In the genomic region with DNA sequence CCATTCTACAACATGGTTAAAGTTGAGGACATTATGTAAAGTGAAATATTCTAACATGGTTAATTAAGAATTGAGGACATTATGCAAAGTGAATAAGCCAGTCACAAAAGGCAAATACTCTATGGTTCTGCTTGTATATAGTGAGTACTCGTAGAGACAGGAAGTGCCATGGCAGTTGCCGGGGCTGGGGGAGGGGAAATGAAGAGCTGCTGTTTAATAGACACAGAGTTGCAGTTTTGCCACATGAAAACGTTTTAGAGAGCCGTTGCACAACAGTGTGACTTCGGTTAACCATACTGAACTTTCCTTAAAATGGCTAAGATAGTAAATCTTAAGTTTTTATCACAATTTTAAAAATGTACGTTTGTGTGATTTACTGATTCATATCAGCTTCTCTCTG, we compare ENCODE assay signal across 1 cellular context.
TF ChIP-seq lines count a peak whose summit lies in the region.

No MANE protein-coding gene starts in this region.

TF ChIP-seq in SK-N-SH treated with all-trans-retinoic acid at 6 μM for 48 hours, 23 proteins besides CTCF, POLR2A, EP300 and RAD21 (continued from another document):
- TF ChIP-seq, protein P1, sequence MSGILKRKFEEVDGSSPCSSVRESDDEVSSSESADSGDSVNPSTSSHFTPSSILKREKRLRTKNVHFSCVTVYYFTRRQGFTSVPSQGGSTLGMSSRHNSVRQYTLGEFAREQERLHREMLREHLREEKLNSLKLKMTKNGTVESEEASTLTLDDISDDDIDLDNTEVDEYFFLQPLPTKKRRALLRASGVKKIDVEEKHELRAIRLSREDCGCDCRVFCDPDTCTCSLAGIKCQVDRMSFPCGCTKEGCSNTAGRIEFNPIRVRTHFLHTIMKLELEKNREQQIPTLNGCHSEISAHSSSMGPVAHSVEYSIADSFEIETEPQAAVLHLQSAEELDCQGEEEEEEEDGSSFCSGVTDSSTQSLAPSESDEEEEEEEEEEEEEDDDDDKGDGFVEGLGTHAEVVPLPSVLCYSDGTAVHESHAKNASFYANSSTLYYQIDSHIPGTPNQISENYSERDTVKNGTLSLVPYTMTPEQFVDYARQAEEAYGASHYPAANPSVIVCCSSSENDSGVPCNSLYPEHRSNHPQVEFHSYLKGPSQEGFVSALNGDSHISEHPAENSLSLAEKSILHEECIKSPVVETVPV (CRISPR knock-in tag; IDR thresholded peaks at IDR 0.05): no peak
- TF ChIP-seq GLIS3 (CRISPR knock-in tag; IDR thresholded peaks at IDR 0.05) (no peak), SNAI2 (CRISPR knock-in tag; IDR thresholded peaks at IDR 0.05) (no peak)
